ENCODE assay signal across 27 cellular contexts in the genomic region with DNA sequence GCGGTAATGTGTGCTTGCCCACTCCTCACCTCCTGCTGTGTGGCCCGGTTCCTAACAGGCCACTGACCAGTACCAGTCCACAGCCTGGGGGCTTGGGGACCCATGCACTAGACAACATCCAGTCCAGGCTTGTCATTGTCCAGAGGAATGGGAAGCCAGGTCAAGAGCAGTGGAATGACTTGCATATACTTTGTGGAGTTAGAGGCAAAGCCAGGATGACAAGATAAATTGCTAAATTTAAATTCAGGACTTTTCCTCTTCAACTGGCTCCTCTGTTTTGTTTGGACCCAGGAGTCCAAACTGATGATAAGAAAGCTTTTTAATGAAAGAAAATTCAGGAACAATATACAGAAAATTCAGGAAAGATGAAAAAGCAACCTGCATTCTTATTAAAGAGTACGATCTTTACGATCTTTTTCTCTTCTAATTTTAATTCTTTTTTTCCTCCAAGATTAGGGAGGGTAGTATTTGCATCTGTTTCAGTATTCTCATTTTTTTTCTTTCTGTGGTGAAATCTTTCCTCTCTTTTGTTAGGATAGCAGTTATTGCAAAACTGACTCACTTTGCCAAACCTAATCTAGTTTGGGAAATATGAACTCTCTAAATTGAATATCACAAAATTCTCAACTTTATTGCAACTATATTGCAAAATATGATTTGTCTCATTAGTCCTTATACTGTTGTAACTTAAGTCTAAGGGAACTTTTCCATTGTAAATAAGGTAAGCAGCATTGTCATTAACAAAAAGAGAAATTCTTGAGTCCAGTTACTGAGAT. TPM values are rescaled to one million over a fixed set of nuclear protein-coding genes. Genes with fewer than 3 reads are reported as not detected.
A peak's percentile ranks its signal among the peaks of the same experiment; 100 is the strongest.
DNase-seq lines count a peak whose midpoint lies in the region; ATAC-seq and TF ChIP-seq lines count a peak whose summit lies in the region.
"Had no signal": no experiment of that assay in that cellular context is flagged by ENCODE, and none has a peak within 500 bp of the region (broad histone marks: within the 10 kb centered on the region; RNA-seq: fewer than 3 reads in every experiment).

No MANE protein-coding gene starts in this region.

- peaks cover 14% of the 10 kb centered on the region for H3K4me1 ChIP-seq in left ventricle myocardium inferior
- peaks cover 0 to 6% of the 10 kb centered on the region in 2 donors for H3K4me1 ChIP-seq in right atrium auricular region
- H3K4me1 ChIP-seq: colonic mucosa, Peyer's patch, testis had no signal

- H3K27ac ChIP-seq in left ventricle myocardium inferior (replicated peaks), result peak overlapping the region; percentile 58
- peak overlapping the region in 1 of 2 donors; percentile 14 for H3K27ac ChIP-seq in right atrium auricular region
- H3K27ac ChIP-seq: 22Rv1, BLaER1, colonic mucosa, testis had no signal

- H3K36me3 ChIP-seq in left ventricle myocardium inferior (peaks cover 7% of the 10 kb centered on the region), right atrium auricular region (no peaks in the 10 kb centered on the region)
- H3K36me3 ChIP-seq: BLaER1, colonic mucosa had no signal

- DNase-seq in left ventricle myocardium inferior (no peak), right atrium auricular region (ENCODE audit: low spot score) (no peak), fibroblast of peridontal ligament (ENCODE audit: extremely low read depth) (peak; percentile 83), omental fat pad (ENCODE audit: low spot score) (no peak)
- DNase-seq: activated CD4-positive, alpha-beta T cell treated with anti-CD3 and anti-CD28 coated beads for 48 hours; colonic mucosa; esophagus squamous epithelium; MG63; midbrain; natural killer cell; NCI-H1417 treated with DMSO at 0.1 percent for 48 hours; NCI-H510A; NK-92 treated with Interleukin-12 subunit alpha and Interleukin-12 subunit beta, amount 100 ng/mL, for 24 hours; Peyer's patch; posterior cingulate gyrus; stimulated activated CD4-positive, alpha-beta T cell treated with anti-CD3 and anti-CD28 coated beads, Interleukin-2, amount 100 ng/mL, for 24 hours; T-helper 2 cell; testis had no signal

- H3K27me3 ChIP-seq in left ventricle myocardium inferior (ENCODE audit: low read depth) (no peaks in the 10 kb centered on the region), right atrium auricular region (no peaks in the 10 kb centered on the region)
- H3K27me3 ChIP-seq: BLaER1, colonic mucosa, esophagus squamous epithelium, MG63, Peyer's patch, testis had no signal

- intact Hi-C loops in left ventricle myocardium inferior (cut with micrococcal nuclease), result no loop called here

- ATAC-seq in omental fat pad (ENCODE audit: low FRiP score), result peak; percentile 46
- ATAC-seq in HG03442 (IDR thresholded peaks at IDR 0.05; ENCODE audit: unreplicated experiment), result no peak
- no peak for ATAC-seq in GM18907 (IDR thresholded peaks at IDR 0.05; ENCODE audit: unreplicated experiment)
- ATAC-seq in HG03469 (IDR thresholded peaks at IDR 0.05; ENCODE audit: unreplicated experiment), result no peak
- ATAC-seq in HG02970 (IDR thresholded peaks at IDR 0.05; ENCODE audit: low FRiP score, unreplicated experiment), result no peak
- ATAC-seq: activated T-helper 17 cell treated with anti-CD3 and anti-CD28 coated beads, Interleukin-2, amount 50 U/mL, for 72 hours; natural killer cell; stimulated activated effector memory CD8-positive, alpha-beta T cell treated with anti-CD3 and anti-CD28 coated beads, Interleukin-12 subunit alpha, Interleukin-12 subunit beta, amount 100 ng/mL, for 72 hours had no signal

- no peak for TF ChIP-seq CTCF in left ventricle myocardium inferior (IDR thresholded peaks at IDR 0.05; ENCODE audit: borderline replicate concordance)
- TF ChIP-seq CTCF in right atrium auricular region (IDR thresholded peaks at IDR 0.05), result no peak
- TF ChIP-seq CTCF in omental fat pad (IDR thresholded peaks at IDR 0.05), result no peak

- H3K9me3 ChIP-seq in left ventricle myocardium inferior (replicated peaks) (no peaks in the 10 kb centered on the region), right atrium auricular region (no peaks in the 10 kb centered on the region)
- H3K9me3 ChIP-seq: BLaER1, colonic mucosa, esophagus squamous epithelium, MG63, Peyer's patch, testis had no signal

- no peak overlapping the region for H3K4me3 ChIP-seq in left ventricle myocardium inferior
- no peak overlapping the region for H3K4me3 ChIP-seq in right atrium auricular region
- H3K4me3 ChIP-seq: BLaER1, colonic mucosa, esophagus squamous epithelium, MG63, Peyer's patch, skin epidermis, testis had no signal

RNA-seq across cellular contexts. Expression of a gene that starts 48.2 kb away (rescaled TPM):
- total RNA-seq in left ventricle myocardium inferior (5.5 TPM), right atrium auricular region (1 to 10 TPM; 6.3 to 7.1 TPM), omental fat pad (10 to 100 TPM in 2 of 4 donors, 1 to 10 TPM in 2; 6.5 to 36.9 (median 11.2) TPM)
